In genomic region chr7:92835140-92835850, GRCh38 we compare ENCODE assay signal across 1 cellular context.
TF ChIP-seq lines count a peak whose summit lies in the region.

No MANE protein-coding gene starts in this region.

TF ChIP-seq in K562, 482 proteins besides CTCF, POLR2A, EP300 and RAD21 (continued from another document):
- TF ChIP-seq ARID4B (CRISPR knock-in tag; IDR thresholded peaks at IDR 0.05) (peak; percentile 55; the same call in 1 of the 2 replicates), BRD9 (IDR thresholded peaks at IDR 0.05; ENCODE audit: low read depth, partially characterized antibody) (peak; percentile 58), CREM (IDR thresholded peaks at IDR 0.05; ENCODE audit: low read depth) (peak; percentile 17; the same call in 1 of the 2 replicates), TCF15 (CRISPR knock-in tag; IDR thresholded peaks at IDR 0.05) (no peak), POLR2G (IDR thresholded peaks at IDR 0.05; ENCODE audit: low read depth, low read length) (peak; percentile 85), STAG1 (CRISPR knock-in tag; IDR thresholded peaks at IDR 0.05; ENCODE audit: borderline replicate concordance) (peak; percentile 21; the same call in 1 of the 2 replicates), NKRF (IDR thresholded peaks at IDR 0.05; ENCODE audit: borderline replicate concordance) (peak; percentile 80; the same call in 1 of the 2 replicates), ELF2 (CRISPR knock-in tag; IDR thresholded peaks at IDR 0.05) (peak; percentile 72; the same call in 1 of the 2 replicates), E2F1 (CRISPR knock-in tag; IDR thresholded peaks at IDR 0.05) (no peak), ILK (tag; IDR thresholded peaks at IDR 0.05; ENCODE audit: borderline replicate concordance, low read depth) (no peak), L3MBTL2 (IDR thresholded peaks at IDR 0.05) (peak; percentile 84), SMAD4 (CRISPR knock-in tag; conservative IDR thresholded peaks at IDR 0.05) (0 out of 2 replicates have a peak, but pooled peaks have one; percentile 26), MTA3 (IDR thresholded peaks at IDR 0.05; ENCODE audit: borderline replicate concordance) (peak; percentile 65), TRIM24 (IDR thresholded peaks at IDR 0.05) (peak; percentile 12 to 35; a peak in 1 of 4 replicates), ZKSCAN1 (IDR thresholded peaks at IDR 0.05; ENCODE audit: low read depth, low read length) (0 out of 2 replicates have a peak, but pooled peaks have one; percentile 15), ATF7 (IDR thresholded peaks at IDR 0.05) (0 out of 2 replicates have a peak, but pooled peaks have one; percentile 31), ZNF740 (CRISPR knock-in tag; IDR thresholded peaks at IDR 0.05) (peak; percentile 71; the same call in 1 of the 2 replicates), ZNF740 (tag; IDR thresholded peaks at IDR 0.05) (peak in 1 of 2 experiments; percentile 62; a peak in 2 of 4 replicates), ESRRB (CRISPR knock-in tag; IDR thresholded peaks at IDR 0.05; ENCODE audit: borderline replicate concordance) (no peak), TEAD2 (tag; IDR thresholded peaks at IDR 0.05) (peak; percentile 85), CBX1 (IDR thresholded peaks at IDR 0.05; ENCODE audit: low read depth) (0 out of 2 replicates have a peak, but pooled peaks have one; percentile 8), ZNF77 (CRISPR knock-in tag; IDR thresholded peaks at IDR 0.05) (no peak)
